ENCODE assay signal across 19 cellular contexts in genomic region chr22:24005201-24005600, GRCh38. TPM values are rescaled to one million over a fixed set of nuclear protein-coding genes. Genes with fewer than 3 reads are reported as not detected.
A peak's percentile ranks its signal among the peaks of the same experiment; 100 is the strongest.
DNase-seq lines count a peak whose midpoint lies in the region; ATAC-seq, FAIRE-seq and TF ChIP-seq lines count a peak whose summit lies in the region.
"Had no signal": no experiment of that assay in that cellular context is flagged by ENCODE, and none has a peak within 500 bp of the region (broad histone marks: within the 10 kb centered on the region; RNA-seq: fewer than 3 reads in every experiment).

TSS of gene GSTT4 (minus strand) at chr22:24005453. CDS start at chr22:24005356, 97 bp downstream.

- H3K4me2 ChIP-seq in H1 (ENCODE audit: insufficient read depth in 1 of 2, low read depth in 2 of 2, low read length in 2 of 2): no peak within 1 kb of the TSS

- no peak for TF ChIP-seq RAD21 in H1 (IDR thresholded peaks at IDR 0.05 in 1 of 2, conservative IDR thresholded peaks at IDR 0.05 in 1 of 2; ENCODE audit: low read depth in 2 of 2, low read length in 2 of 2)

- no peak for ATAC-seq in esophagus mucosa
- ATAC-seq: CD8-positive, alpha-beta T cell; foreskin keratinocyte; stimulated activated effector memory CD8-positive, alpha-beta T cell treated with anti-CD3 and anti-CD28 coated beads, Interleukin-12 subunit alpha, Interleukin-12 subunit beta, amount 100 ng/mL, for 72 hours had no signal

- no peaks in the 10 kb centered on the region for H3K23me2 ChIP-seq in H1 (ENCODE audit: low read depth, low read length)

- H3K23ac ChIP-seq in H1 (ENCODE audit: insufficient read length): no peak within 1 kb of the TSS

- no peak within 1 kb of the TSS for H3K9ac ChIP-seq in H1 (replicated peaks in 1 of 4; ENCODE audit: extremely low read depth in 1 of 4, low read depth in 3 of 4, low read length in 3 of 4)

- H4K8ac ChIP-seq in H1 (ENCODE audit: extremely low read depth, insufficient read depth, low read length): peak within 1 kb of the TSS; percentile 74; the same call in 1 of the 2 replicates

- H2BK120ac ChIP-seq in H1 (replicated peaks; ENCODE audit: low read depth, low read length): no peak within 1 kb of the TSS

- H3K79me2 ChIP-seq in H1 (ENCODE audit: control insufficient read depth in 1 of 2, insufficient read depth in 2 of 2, low read length in 2 of 2): no peaks in the 10 kb centered on the region

- H3K4ac ChIP-seq in H1 (replicated peaks; ENCODE audit: insufficient read length, low read depth, low read length): peak within 1 kb of the TSS; percentile 19

- H2BK12ac ChIP-seq in H1 (ENCODE audit: low read depth, low read length): 0 out of 2 replicates have a peak within 1 kb of the TSS, but pooled peaks have one; percentile 50

- no peak for TF ChIP-seq POLR2A in H1 (IDR thresholded peaks at IDR 0.05; ENCODE audit: control extremely low read depth in 1 of 2, low read depth in 2 of 2, low read length in 2 of 2)
- TF ChIP-seq POLR2A in thyroid gland (IDR thresholded peaks at IDR 0.05): no peak

- DNase-seq in NCI-H1092 (lab: John Stamatoyannopoulos, UW): peak; percentile 1
- DNase-seq in NCI-H1092 treated with DMSO at 0.1 percent for 48 hours (lab: John Stamatoyannopoulos, UW): no peak
- DNase-seq in H1 (ENCODE audit: low read depth in 1 of 2, low spot score in 2 of 2): no peak
- DNase-seq in medulla oblongata (ENCODE audit: extremely low spot score): peak; percentile 26
- peak; percentile 73 to 74 for DNase-seq in thyroid gland
- no peak for DNase-seq in glomerular visceral epithelial cell (ENCODE audit: extremely low spot score)
- no peak for DNase-seq in stimulated activated naive CD4-positive, alpha-beta T cell treated with Interleukin-2 at 50 U/mL for 16 hours (lab: John Stamatoyannopoulos, UW)
- DNase-seq: activated CD4-positive, alpha-beta T cell treated with anti-CD3 and anti-CD28 coated beads, Interleukin-2, amount 10 ng/mL, durations not matched to agents 7 days and 5 days; amniotic stem cell; CD8-positive, alpha-beta T cell; foreskin keratinocyte; NCI-H2029; NCI-H82; SHP77 treated with DMSO at 0.1 percent for 48 hours; stimulated activated CD4-positive, alpha-beta T cell treated with anti-CD3 and anti-CD28 coated beads, Interleukin-4, amount 100 ng/mL, for 4 hours had no signal

- no peak within 1 kb of the TSS for H3K4me3 ChIP-seq in H1 (ENCODE audit: extremely low read depth in 1 of 4, insufficient read depth in 2 of 4, low read depth in 3 of 4, low read length in 4 of 4)
- H3K4me3 ChIP-seq in thyroid gland (replicated peaks in 1 of 3): no peak within 1 kb of the TSS

- POLR2A ChIA-PET in H1 (lab: Charles Lee; ENCODE audit: partially characterized antibody): no interaction called here

- CTCF ChIA-PET in H1 (lab: Charles Lee; ENCODE audit: partially characterized antibody): no interaction called here

- no peak for TF ChIP-seq EP300 in H1 (IDR thresholded peaks at IDR 0.05; ENCODE audit: borderline replicate concordance in 1 of 2, low read depth in 2 of 2, low read length in 2 of 2)

- intact Hi-C loops in thyroid gland (cut with DNase I): loop anchor here (5.0 kb wide), 1 partner anchor 97 kb away; no protein-coding TSS in a partner anchor

- no peaks in the 10 kb centered on the region for H3K9me3 ChIP-seq in H1 (ENCODE audit: insufficient read depth in 2 of 2, low read depth in 1 of 2, low read length in 1 of 2)
- H3K9me3 ChIP-seq in thyroid gland: no peaks in the 10 kb centered on the region

- H2AK5ac ChIP-seq in H1 (ENCODE audit: low read depth, low read length): peak within 1 kb of the TSS; percentile 77; the same call in 1 of the 2 replicates

- H3K36me3 ChIP-seq in H1 (ENCODE audit: control insufficient read depth in 2 of 4, insufficient read depth in 4 of 4, low read length in 3 of 4) (no peaks in the 10 kb centered on the region), thyroid gland (no peaks in the 10 kb centered on the region)

- H3K4me1 ChIP-seq in H1 (replicated peaks in 1 of 4; ENCODE audit: control insufficient read depth in 3 of 4, insufficient read depth in 4 of 4, low read length in 3 of 4) (peaks cover 0 to 3% (median 0%) of the 10 kb centered on the region in 4 experiments; a peak in 3 of 7 replicates), thyroid gland (peaks cover 4 to 9% of the 10 kb centered on the region in 2 donors)
- H3K4me1 ChIP-seq: foreskin keratinocyte had no signal

- H3K56ac ChIP-seq in H1 (replicated peaks; ENCODE audit: insufficient read length, low read depth, low read length): no peak within 1 kb of the TSS

- TF ChIP-seq CTCF in H1 (IDR thresholded peaks at IDR 0.05; ENCODE audit: control extremely low read depth in 1 of 3, insufficient read depth in 1 of 3, low read depth in 1 of 3, low read length in 3 of 3): no peak
- no peak for TF ChIP-seq CTCF in thyroid gland (IDR thresholded peaks at IDR 0.05)

- FAIRE-seq in H1 (lab: Jason Lieb, UNC): no peak

- H3K27me3 ChIP-seq in H1 (replicated peaks in 1 of 4; ENCODE audit: control insufficient read depth in 3 of 4, extremely low read depth in 1 of 4, insufficient read depth in 3 of 4, low read length in 3 of 4): peaks cover 0 to 3% (median 0%) of the 10 kb centered on the region in 4 experiments; a peak in 3 of 7 replicates
- no peaks in the 10 kb centered on the region for H3K27me3 ChIP-seq in thyroid gland
- H3K27me3 ChIP-seq: foreskin keratinocyte had no signal

- H3K14ac ChIP-seq in H1 (ENCODE audit: insufficient read length): no peak within 1 kb of the TSS

- H3K27ac ChIP-seq in H1 (ENCODE audit: low read depth, low read length) (no peak within 1 kb of the TSS), thyroid gland (peak within 1 kb of the TSS in 2 of 3 donors; percentile 35 to 47)
- H3K27ac ChIP-seq: 22Rv1, foreskin keratinocyte had no signal

- 87% methylated on average over 6 of the region's 6 CpGs; no CpG with 5 or more reads in 1 of the 2 experiments for WGBS in H1 (ENCODE audit: extremely low coverage in 1 of 2, insufficient coverage in 1 of 2, insufficient read length in 1 of 2, insufficient replicate concordance in 2 of 2, low coverage in 1 of 2, low lambda C conversion rate in 2 of 2, missing lambda C conversion rate in 1 of 2), 2 experiments
- WGBS in thyroid gland, 2 donors: 51 to 56% methylated on average over 6 of the region's 6 CpGs

- no peak within 1 kb of the TSS for H2AFZ ChIP-seq in H1 (ENCODE audit: low read length)

- H3K18ac ChIP-seq in H1 (ENCODE audit: extremely low read depth, low read length): no peak within 1 kb of the TSS

- H3K79me1 ChIP-seq in H1 (ENCODE audit: low read depth, low read length): no peaks in the 10 kb centered on the region

- no peak within 1 kb of the TSS for H2BK5ac ChIP-seq in H1 (ENCODE audit: low read depth, low read length)

- peak within 1 kb of the TSS; percentile 73; the same call in 1 of the 2 replicates for H2BK15ac ChIP-seq in H1 (ENCODE audit: low read length)

- peak within 1 kb of the TSS; percentile 5 for H4K91ac ChIP-seq in H1 (replicated peaks; ENCODE audit: insufficient read length, low read length)

- no peaks in the 10 kb centered on the region for H4K20me1 ChIP-seq in H1 (replicated peaks in 1 of 2; ENCODE audit: control insufficient read depth in 1 of 2, insufficient read depth in 2 of 2, low read length in 2 of 2)

- H2BK20ac ChIP-seq in H1 (ENCODE audit: low read length): peak within 1 kb of the TSS; percentile 91; the same call in 1 of the 2 replicates

- no peak within 1 kb of the TSS for H4K5ac ChIP-seq in H1 (ENCODE audit: insufficient read length, low read depth, low read length)

TF ChIP-seq in H1, 55 proteins besides CTCF, POLR2A, EP300 and RAD21:
- TF ChIP-seq GTF2F1 (IDR thresholded peaks at IDR 0.05; ENCODE audit: borderline replicate concordance, low read depth, low read length): no peak
- no peak for TF ChIP-seq RNF2 (IDR thresholded peaks at IDR 0.05; ENCODE audit: borderline replicate concordance, low read depth, low read length, missing control alignments, poor library complexity, severe bottlenecking)
- TF ChIP-seq NANOG (IDR thresholded peaks at IDR 0.05; ENCODE audit: insufficient read depth, low read depth, low read length, poor library complexity, severe bottlenecking): no peak
- TF ChIP-seq KDM5A (IDR thresholded peaks at IDR 0.05; ENCODE audit: low read length): no peak

RNA-seq across cellular contexts. Expression of gene GSTT4, which starts in this region (rescaled TPM):
- total RNA-seq in H1 (2021; fragmentation: NEBNext Ultra II Directional; extraction: Animal tissue kit (Norgen Biotek cat#: 25700)): not detected in 2 replicates
- 0.08 and 0.14 TPM in 2 replicates for polyA plus RNA-seq in H1 (2011; rRNA removed)
- not detected for polyA plus RNA-seq in H1 (2011; cell fraction: cytosol; rRNA removed)
- not detected for polyA plus RNA-seq in H1 (2011; cell fraction: nucleus; rRNA removed)
- polyA plus RNA-seq in H1 (2012, experiment 1 of 2): not detected in 4 replicates
- not detected for polyA plus RNA-seq in H1 (2012, experiment 2 of 2)
- not detected for polyA plus RNA-seq in H1 (2013, experiment 1 of 2)
- polyA plus RNA-seq in H1 (2013, experiment 2 of 2): 0.09 TPM
- not detected in 2 replicates for polyA minus RNA-seq in H1 (2011; rRNA and poly(A)+ RNA removed)
- polyA minus RNA-seq in H1 (2011; cell fraction: cytosol; rRNA and poly(A)+ RNA removed): not detected
- polyA minus RNA-seq in H1 (2011; cell fraction: nucleus; rRNA and poly(A)+ RNA removed): not detected
- total RNA-seq in thyroid gland (not detected), esophagus mucosa (not detected)
- total RNA-seq: activated CD4-positive, alpha-beta T cell treated with anti-CD3 and anti-CD28 coated beads, Interleukin-2, amount 10 ng/mL, durations not matched to agents 7 days and 5 days; CD8-positive, alpha-beta T cell; foreskin keratinocyte; mononuclear cell had no signal
- polyA plus RNA-seq: foreskin keratinocyte had no signal

Comparison
In these comparisons a context has a peak if more than half of its experiments do, and no peak if none do; other contexts are left out.
1. DNase-seq: peak in NCI-H1092 (single experiment) and medulla oblongata (single experiment); none in NCI-H1092 treated with DMSO at 0.1 percent for 48 hours (single experiment), H1 (0 of 2), glomerular visceral epithelial cell (single experiment) and stimulated activated naive CD4-positive, alpha-beta T cell treated with Interleukin-2 at 50 U/mL for 16 hours (single experiment).
2. Peak in DNase-seq and H3K27ac ChIP-seq in thyroid gland; RNA of the gene not detected or under 1 TPM.